ENCODE assay signal across 9 cellular contexts in the genomic region with DNA sequence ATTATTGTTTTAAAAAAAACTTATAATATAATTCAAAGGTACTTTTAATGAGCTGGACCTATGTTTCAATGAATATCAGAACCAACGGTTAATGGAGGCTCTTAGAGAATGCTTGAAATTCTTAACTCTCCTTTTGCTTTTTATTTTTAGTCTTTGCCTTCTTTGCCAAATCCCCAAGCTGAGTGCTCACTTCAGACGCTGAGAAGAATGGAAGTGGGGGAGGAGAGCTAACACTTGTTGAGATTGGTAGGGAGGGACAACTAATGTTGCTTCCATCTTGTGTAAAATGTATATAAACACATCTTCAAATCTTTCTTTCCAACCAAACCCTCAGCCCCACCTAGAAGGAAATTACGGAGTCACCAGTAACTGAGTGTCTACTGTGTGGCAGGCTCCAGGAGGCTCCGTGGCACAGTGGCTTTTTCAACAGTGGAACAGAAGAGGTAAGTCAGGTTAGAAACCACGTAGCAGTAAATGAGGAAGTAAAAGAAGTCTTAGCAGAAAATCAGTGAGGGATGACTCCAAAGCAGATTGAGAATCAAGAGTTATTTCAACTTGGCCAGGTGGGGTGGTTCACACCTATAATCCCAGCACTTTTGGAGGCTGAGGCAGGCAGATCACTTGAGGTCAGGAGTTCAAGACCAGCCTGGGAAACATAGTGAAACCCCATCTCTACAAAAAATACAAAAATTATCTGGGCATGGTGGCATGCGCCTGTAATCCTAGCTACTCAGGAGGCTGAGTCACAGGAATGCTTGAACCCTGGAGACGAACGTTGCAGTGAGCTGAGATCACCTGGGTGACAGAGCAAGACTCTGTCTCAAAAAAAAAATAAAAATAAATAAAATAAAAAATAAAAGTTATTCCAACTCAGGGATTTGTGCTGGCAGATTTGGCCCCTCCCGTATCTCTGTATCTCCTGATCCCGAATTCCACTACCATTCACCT. TPM values are rescaled to one million over a fixed set of nuclear protein-coding genes. Genes with fewer than 3 reads are reported as not detected.
DNase-seq lines count a peak whose midpoint lies in the region; ATAC-seq, FAIRE-seq and TF ChIP-seq lines count a peak whose summit lies in the region.
"Had no signal": no experiment of that assay in that cellular context is flagged by ENCODE, and none has a peak within 500 bp of the region (broad histone marks: within the 10 kb centered on the region; RNA-seq: fewer than 3 reads in every experiment).

No MANE protein-coding gene starts in this region.

- peak; percentile 21 for DNase-seq in Daoy (ENCODE audit: low read depth)
- DNase-seq in GM20000 (ENCODE audit: low spot score) = peak; percentile 34
- DNase-seq in Right ventricle myocardium superior = no peak
- DNase-seq in SKM-1 (lab: John Stamatoyannopoulos, UW; ENCODE audit: unreplicated experiment) = no peak
- DNase-seq in RCC 7860 (ENCODE audit: low spot score) = no peak
- DNase-seq in epidermal melanocyte (ENCODE audit: insufficient read length, low spot score) = no peak
- no peak for DNase-seq in middle frontal gyrus (ENCODE audit: extremely low spot score, low spot score)
- DNase-seq: mucosa of descending colon had no signal

- intact Hi-C loops in Right ventricle myocardium superior (cut with DNase I) = loop anchor here (10.0 kb wide), 1 partner anchor 50 kb away; no protein-coding TSS in a partner anchor

- TF ChIP-seq CTCF in GM20000 (IDR thresholded peaks at IDR 0.05; ENCODE audit: extremely low read depth, missing control alignments) = no peak

- ATAC-seq in HG03159 (IDR thresholded peaks at IDR 0.05; ENCODE audit: unreplicated experiment) (peak; percentile 83), Right ventricle myocardium superior (ENCODE audit: poor library complexity) (peak; percentile 63)
- ATAC-seq: mucosa of descending colon had no signal

- FAIRE-seq in RCC 7860 (lab: Jason Lieb, UNC) = no peak

RNA-seq across cellular contexts. Expression of a gene that starts 45.0 kb away (rescaled TPM):
- total RNA-seq in Daoy (2014; rRNA removed; shearing (Covaris generic)) = 17.1 and 32.2 TPM in 2 replicates
- total RNA-seq in Right ventricle myocardium superior = 47.9 TPM

Comparison
In these comparisons a context has a peak if more than half of its experiments do, and no peak if none do; other contexts are left out.
1. DNase-seq: peak in Daoy (single experiment) and GM20000 (single experiment); none in Right ventricle myocardium superior (single experiment), SKM-1 (single experiment), RCC 7860 (single experiment), epidermal melanocyte (single experiment) and middle frontal gyrus (single experiment).